8 cellular contexts compared by ENCODE assay signal in the genomic region with DNA sequence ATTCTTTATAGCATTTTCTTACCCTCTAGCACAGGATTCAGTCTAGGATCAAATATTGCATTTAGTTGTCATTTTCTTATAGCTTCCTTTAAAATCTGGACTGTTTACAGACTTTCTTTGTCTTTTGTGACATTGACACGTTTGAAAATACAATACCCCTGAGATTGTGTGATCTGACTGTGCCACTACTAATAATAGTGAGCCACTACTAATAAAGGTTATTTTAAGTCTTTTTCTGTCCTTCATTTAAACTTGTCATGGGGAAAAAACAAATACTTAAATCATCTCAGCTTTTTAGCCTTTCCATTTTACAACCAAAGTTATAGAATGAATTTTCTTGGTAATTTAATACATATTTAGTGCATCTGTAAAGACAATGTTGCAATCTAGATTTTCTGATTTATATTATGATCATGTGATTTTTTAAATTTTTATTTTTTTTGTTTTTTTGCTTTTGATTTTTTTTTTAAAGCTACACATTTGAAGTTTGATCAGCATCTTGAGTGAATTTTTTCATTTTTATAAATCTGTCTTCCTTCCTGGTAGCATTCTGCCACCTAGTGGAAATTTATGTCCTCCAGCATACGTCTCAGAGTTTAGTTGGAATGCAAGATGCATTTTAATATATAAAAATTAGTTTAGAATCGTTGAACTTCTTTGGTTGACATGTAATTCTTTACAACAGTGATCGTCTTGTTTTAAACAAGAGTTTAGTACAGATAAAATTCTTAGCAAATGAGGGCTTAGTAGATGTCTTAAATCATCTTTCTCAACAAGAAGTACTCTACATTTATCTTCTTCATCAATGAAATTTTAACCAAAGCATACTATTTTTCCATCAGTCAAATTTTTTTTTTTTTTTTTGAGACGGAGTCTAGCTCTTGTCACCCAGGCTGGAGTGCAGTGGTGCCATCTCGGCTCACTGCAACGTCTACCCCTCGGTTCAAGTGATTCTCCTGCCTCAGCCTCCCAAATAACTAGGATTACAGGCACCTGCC.
A peak's percentile ranks its signal among the peaks of the same experiment; 100 is the strongest.
DNase-seq lines count a peak whose midpoint lies in the region; ATAC-seq, FAIRE-seq and TF ChIP-seq lines count a peak whose summit lies in the region.

No MANE protein-coding gene starts in this region.

- H3K4me2 ChIP-seq in GM12878 (ENCODE audit: control insufficient read depth, insufficient read depth) (no peak overlapping the region), keratinocyte (ENCODE audit: control insufficient read depth, extremely low read depth, insufficient read depth, low read depth, low read length) (no peak overlapping the region)

- no peaks in the 10 kb centered on the region for H3K27me3 ChIP-seq in GM12878 (replicated peaks in 1 of 2; ENCODE audit: control insufficient read depth in 2 of 2, insufficient read depth in 2 of 2, low read length in 1 of 2)
- H3K27me3 ChIP-seq in keratinocyte (ENCODE audit: control insufficient read depth, extremely low read depth, insufficient read depth, low read length): no peaks in the 10 kb centered on the region
- no peaks in the 10 kb centered on the region for H3K27me3 ChIP-seq in transverse colon

- H3K4me3 ChIP-seq in GM12878 (no peak overlapping the region), keratinocyte (ENCODE audit: control insufficient read depth in 2 of 3, extremely low read depth in 1 of 3, insufficient read depth in 2 of 3, low read depth in 1 of 3, low read length in 3 of 3) (no peak overlapping the region), transverse colon (no peak overlapping the region)

- H4K20me1 ChIP-seq in GM12878 (ENCODE audit: control insufficient read depth, insufficient read depth): no peaks in the 10 kb centered on the region
- no peaks in the 10 kb centered on the region for H4K20me1 ChIP-seq in keratinocyte (ENCODE audit: control insufficient read depth, extremely low read depth, insufficient read depth, low read length)

- peaks cover 43% of the 10 kb centered on the region for H3K79me2 ChIP-seq in GM12878 (ENCODE audit: control insufficient read depth, insufficient read depth, low read length)
- peaks cover 4% of the 10 kb centered on the region for H3K79me2 ChIP-seq in keratinocyte (ENCODE audit: control insufficient read depth, insufficient read depth, low read length)

- H3K36me3 ChIP-seq in GM12878 (ENCODE audit: control insufficient read depth in 2 of 2, insufficient read depth in 2 of 2, low read length in 1 of 2) (peaks cover 6 to 23% of the 10 kb centered on the region in 2 experiments), keratinocyte (ENCODE audit: control insufficient read depth in 2 of 2, extremely low read depth in 1 of 2, insufficient read depth in 2 of 2, low read length in 2 of 2) (peaks cover 2 to 4% of the 10 kb centered on the region in 2 experiments), transverse colon (no peaks in the 10 kb centered on the region)

- BruUV-seq in GM12878 (replicated peaks; lab: Mats Ljungman, UMichigan): no TSS peak

- peak; percentile 89 for TF ChIP-seq RAD21 in GM12878 (IDR thresholded peaks at IDR 0.05; ENCODE audit: insufficient read depth, low read depth, low read length)

- POLR2A ChIA-PET in GM12878 (lab: Charles Lee): interaction anchor here (0.6 to 1.8 kb wide), 6 partner anchors 11 to 210 kb away, joined by 3 to 8 read pairs (median 3); a partner anchor contains a TSS

- dilution Hi-C loops in keratinocyte (cut with MboI; ENCODE audit: extremely low pct_ligation_motif_present, low sequenced_read_pairs): no loop called here

- SMC1A ChIA-PET in GM12878 (lab: Charles Lee; ENCODE audit: uncharacterized antibody, unreplicated experiment): interaction anchor here (0.7 to 4.5 kb wide), 34 partner anchors 9 to 425 kb away, joined by 3 to 42 read pairs (median 5); a partner anchor contains a TSS

- WGBS in GM12878 (ENCODE audit: insufficient coverage, insufficient replicate concordance, low lambda C conversion rate, missing lambda C conversion rate): 45% methylated on average over 7 of the region's 8 CpGs
- WGBS in transverse colon (ENCODE audit: low coverage in 1 of 2), 2 donors: 43 to 49% methylated on average over 7 to 8 of the region's 8 CpGs

- TF ChIP-seq CTCF in GM12878 (IDR thresholded peaks at IDR 0.05 in 2 of 3, conservative IDR thresholded peaks at IDR 0.05 in 1 of 3; ENCODE audit: control insufficient read depth in 2 of 3, extremely low read depth in 1 of 3, insufficient read depth in 1 of 3, low read depth in 3 of 3, low read length in 3 of 3) (peak; percentile 59 to 68 (median 60)), keratinocyte (optimal IDR thresholded peaks at IDR 0.05 in 1 of 3, IDR thresholded peaks at IDR 0.05 in 1 of 3, conservative IDR thresholded peaks at IDR 0.05 in 1 of 3; ENCODE audit: extremely low read depth in 1 of 3, insufficient read depth in 2 of 3, low read length in 3 of 3) (peak in 2 of 3 experiments; percentile 32 to 51), transverse colon (IDR thresholded peaks at IDR 0.05) (peak; percentile 77 to 91 (median 81))

- no peaks in the 10 kb centered on the region for H3K9me1 ChIP-seq in keratinocyte (ENCODE audit: control insufficient read depth, extremely low read depth, insufficient read depth, low read length)

- no peak for TF ChIP-seq EP300 in GM12878 (IDR thresholded peaks at IDR 0.05; ENCODE audit: borderline replicate concordance in 1 of 2, control insufficient read depth in 1 of 2, low read depth in 2 of 2, low read length in 2 of 2)
- no peak for TF ChIP-seq EP300 in transverse colon (IDR thresholded peaks at IDR 0.05; ENCODE audit: low read depth)

- H3K27ac ChIP-seq in GM12878 (ENCODE audit: control insufficient read depth, insufficient read depth) (peak overlapping the region; percentile 33), keratinocyte (ENCODE audit: control insufficient read depth, insufficient read depth, low read length) (no peak overlapping the region), transverse colon (no peak overlapping the region)

- DNase-seq in CMK (ENCODE audit: low read depth) (peak; percentile 26), H54 (ENCODE audit: insufficient read length, low spot score) (no peak), NCI-H460 (ENCODE audit: extremely low read depth, low read depth) (peak; percentile 54), GM12878 (ENCODE audit: low read depth, low spot score) (peak; percentile 32), keratinocyte (ENCODE audit: low read depth, low spot score) (peak; percentile 17), transverse colon (no peak)

- ATAC-seq in GM12878 (peak; percentile 79), GM18868 (IDR thresholded peaks at IDR 0.05; ENCODE audit: unreplicated experiment) (no peak), GM21529 (IDR thresholded peaks at IDR 0.05; ENCODE audit: unreplicated experiment) (no peak)

- H3K4me1 ChIP-seq in GM12878 (ENCODE audit: control insufficient read depth, insufficient read depth, low read length) (peaks cover 10% of the 10 kb centered on the region), keratinocyte (ENCODE audit: control insufficient read depth, extremely low read depth, insufficient read depth, low read length) (no peaks in the 10 kb centered on the region), transverse colon (peaks cover 0 to 4% (median 1%) of the 10 kb centered on the region in 4 donors)

- intact Hi-C loops in GM12878 (cut with micrococcal nuclease; ENCODE audit: unreplicated experiment): loop anchor here (1.0 to 10.0 kb wide), 5 partner anchors 118 to 866 kb away; no protein-coding TSS in a partner anchor
- intact Hi-C loops in transverse colon (cut with DNase I; ENCODE audit: low total_unique reads): loop anchor here (10.0 kb wide), 4 partner anchors 116 to 426 kb away; a partner anchor contains a TSS

- FAIRE-seq in H54 (lab: Jason Lieb, UNC) (peak; percentile 30), GM12878 (lab: Jason Lieb, UNC) (no peak), keratinocyte (lab: Jason Lieb, UNC) (no peak)

- no peak for TF ChIP-seq POLR2A in H54 (IDR thresholded peaks at IDR 0.05; ENCODE audit: low read depth, low read length)
- TF ChIP-seq POLR2A in GM12878 (IDR thresholded peaks at IDR 0.05; ENCODE audit: low read depth, low read length): no peak
- no peak for TF ChIP-seq POLR2A in transverse colon (IDR thresholded peaks at IDR 0.05)

- no peak overlapping the region for H2AFZ ChIP-seq in GM12878 (ENCODE audit: control insufficient read depth, low read depth, low read length)
- H2AFZ ChIP-seq in keratinocyte (ENCODE audit: control insufficient read depth, low read length): no peak overlapping the region

- in situ Hi-C loops in GM12878 (cut with MboI) (loop anchor here (5.0 kb wide), 2 partner anchors 224 to 344 kb away; no protein-coding TSS in a partner anchor), transverse colon (cut with MboI; ENCODE audit: low pct_ligation_motif_present in 1 of 4, low pct_unique_long_range_greater_than_20kb in 1 of 4, low sequenced_read_pairs in 3 of 4) (loop anchor here (10.0 to 25.0 kb wide), 8 partner anchors 226 to 434 kb away; no protein-coding TSS in a partner anchor)

- H3K9ac ChIP-seq in GM12878 (ENCODE audit: control insufficient read depth, insufficient read depth, low read length): no peak overlapping the region
- no peak overlapping the region for H3K9ac ChIP-seq in keratinocyte (ENCODE audit: control insufficient read depth, extremely low read depth, insufficient read depth, low read length)

- RAD21 ChIA-PET in GM12878 (lab: Charles Lee; ENCODE audit: unreplicated experiment): interaction anchor here (0.7 to 3.9 kb wide), 30 partner anchors 11 to 425 kb away, joined by 3 to 56 read pairs (median 5); a partner anchor contains a TSS

- CTCF ChIA-PET in GM12878 (lab: Yijun Ruan, JAX): interaction anchor here (0.6 to 4.8 kb wide), 46 partner anchors 8 to 428 kb away, joined by 3 to 64 read pairs (median 4); a partner anchor contains a TSS

- H3K9me3 ChIP-seq in GM12878 (replicated peaks; ENCODE audit: control insufficient read depth, insufficient read depth, low read length) (no peaks in the 10 kb centered on the region), keratinocyte (ENCODE audit: control insufficient read depth, low read depth, low read length) (no peaks in the 10 kb centered on the region), transverse colon (no peaks in the 10 kb centered on the region)

TF ChIP-seq in GM12878, 131 proteins besides CTCF, POLR2A, EP300 and RAD21 (continues in another document):
- no peak for TF ChIP-seq CHD1 (IDR thresholded peaks at IDR 0.05; ENCODE audit: low read depth, low read length)
- peak; percentile 55 for TF ChIP-seq ZNF384 (IDR thresholded peaks at IDR 0.05; ENCODE audit: borderline replicate concordance, low read depth, low read length)
- TF ChIP-seq RUNX3 (IDR thresholded peaks at IDR 0.05; ENCODE audit: low read length): no peak
- no peak; a peak in 1 of 4 replicates for TF ChIP-seq ETV6 (conservative IDR thresholded peaks at IDR 0.05 in 1 of 2, IDR thresholded peaks at IDR 0.05 in 1 of 2; ENCODE audit: borderline replicate concordance in 1 of 2, low read depth in 1 of 2)

Comparison
In these comparisons a context has a peak if more than half of its experiments do, and no peak if none do; other contexts are left out.
1. DNase-seq: peak in CMK (single experiment), NCI-H460 (single experiment), GM12878 (single experiment) and keratinocyte (single experiment); none in H54 (single experiment) and transverse colon (single experiment).
2. Peak in every context shown above with its lines, with median percentiles within 50 percentile points of each other: CTCF ChIP-seq.